23 cellular contexts compared by ENCODE assay signal in genomic region chr6:158753826-158754225, GRCh38.
"Had no signal": no experiment of that assay in that cellular context is flagged by ENCODE, and none has a peak within 500 bp of the region (broad histone marks: within the 10 kb centered on the region; RNA-seq: fewer than 3 reads in every experiment).

No MANE protein-coding gene starts in this region.

- H3K4me3 ChIP-seq: colonic mucosa, coronary artery, dorsolateral prefrontal cortex, esophagus muscularis mucosa, esophagus squamous epithelium, gastrocnemius medialis, gastroesophageal sphincter, heart left ventricle, heart right ventricle had no signal

- H3K9me3 Mint-ChIP-seq: dendritic cell treated with granulocyte-macrophage colony-stimulating factor and Interleukin-4, amounts not matched to agents 40 ng/mL and 50 ng/mL, for 4 days; effector memory CD8-positive, alpha-beta T cell had no signal

- H3K27me3 Mint-ChIP-seq: dendritic cell treated with granulocyte-macrophage colony-stimulating factor and Interleukin-4, amounts not matched to agents 40 ng/mL and 50 ng/mL, for 4 days; effector memory CD8-positive, alpha-beta T cell had no signal

- H3K27ac ChIP-seq: colonic mucosa, coronary artery, dorsolateral prefrontal cortex, epithelial cell of prostate, esophagus muscularis mucosa, esophagus squamous epithelium, foreskin keratinocyte, gastrocnemius medialis, gastroesophageal sphincter, heart left ventricle, heart right ventricle had no signal

- H3K27me3 ChIP-seq: colonic mucosa, dorsolateral prefrontal cortex, esophagus muscularis mucosa, esophagus squamous epithelium, foreskin keratinocyte, gastrocnemius medialis, gastroesophageal sphincter, heart left ventricle, heart right ventricle had no signal

- H3K9me3 ChIP-seq: colonic mucosa, esophagus muscularis mucosa, esophagus squamous epithelium, gastrocnemius medialis, gastroesophageal sphincter, heart left ventricle, heart right ventricle had no signal

- DNase-seq: colonic mucosa; cortex of kidney; dermis blood vessel endothelial cell; effector CD4-positive, alpha-beta T cell; effector CD8-positive, alpha-beta T cell; effector memory CD4-positive, alpha-beta T cell; effector memory CD8-positive, alpha-beta T cell; erythroblast; esophagus squamous epithelium; foreskin fibroblast; foreskin keratinocyte; foreskin melanocyte; gastrocnemius medialis; glutamatergic neuron; heart left ventricle; heart right ventricle had no signal

- H3K4me1 ChIP-seq: colonic mucosa had no signal

- H3K4me3 Mint-ChIP-seq: dendritic cell treated with granulocyte-macrophage colony-stimulating factor and Interleukin-4, amounts not matched to agents 40 ng/mL and 50 ng/mL, for 4 days; effector memory CD8-positive, alpha-beta T cell had no signal

- H3K27ac Mint-ChIP-seq: dendritic cell treated with granulocyte-macrophage colony-stimulating factor and Interleukin-4, amounts not matched to agents 40 ng/mL and 50 ng/mL, for 4 days had no signal

- H3K36me3 ChIP-seq: colonic mucosa, heart left ventricle had no signal

- ATAC-seq: effector memory CD8-positive, alpha-beta T cell; esophagus mucosa; foreskin keratinocyte; gastrocnemius medialis; gastroesophageal sphincter; heart left ventricle; heart right ventricle had no signal
